In the genomic region with DNA sequence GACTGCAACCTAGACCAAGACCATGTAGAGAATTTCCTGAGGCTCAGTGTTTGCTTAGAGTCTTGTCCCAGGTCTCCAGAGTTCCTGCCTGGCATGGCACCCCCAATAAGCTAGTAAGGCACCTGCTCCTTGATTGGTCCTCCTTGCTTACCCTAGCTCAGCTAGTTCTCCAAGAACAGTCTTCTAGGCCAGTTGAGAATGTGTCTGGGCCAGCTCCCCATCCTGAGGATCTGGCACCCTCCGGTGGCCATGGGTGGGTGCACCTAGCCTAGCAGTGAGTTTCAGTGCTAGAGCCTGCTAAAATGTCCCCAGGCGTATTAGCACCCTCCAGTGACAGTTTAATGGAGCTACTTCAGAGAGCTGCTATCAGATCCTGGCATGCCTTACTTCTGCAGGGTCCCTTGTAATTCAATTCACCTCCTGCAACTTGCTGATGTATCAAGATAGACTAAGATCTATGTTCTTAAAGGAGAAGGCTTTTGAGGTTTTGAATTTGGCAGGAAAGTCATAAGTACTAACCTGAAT, we compare ENCODE assay signal across 8 cellular contexts.
DNase-seq lines count a peak whose midpoint lies in the region; ATAC-seq lines count a peak whose summit lies in the region.

No MANE protein-coding gene starts in this region.

- ATAC-seq in GM19455 (IDR thresholded peaks at IDR 0.05; ENCODE audit: unreplicated experiment) (peak; percentile 94), HG03457 (IDR thresholded peaks at IDR 0.05; ENCODE audit: unreplicated experiment) (peak; percentile 94)

- DNase-seq in DMS79 (lab: John Stamatoyannopoulos, UW) (peak; percentile 55), NCI-H82 treated with DMSO at 0.1 percent for 48 hours (lab: John Stamatoyannopoulos, UW; ENCODE audit: unreplicated experiment) (peak; percentile 72), fibroblast of the conjunctiva (ENCODE audit: low read depth) (peak; percentile 49), medulla oblongata (ENCODE audit: extremely low spot score) (no peak)
- DNase-seq in activated CD8-positive, alpha-beta memory T cell treated with anti-CD3 and anti-CD28 coated beads for 24 hours, result peak; percentile 63
- peak; percentile 1 to 44 for DNase-seq in stimulated activated CD4-positive, alpha-beta T cell treated with anti-CD3 and anti-CD28 coated beads, Interleukin-12 subunit alpha, Interleukin-12 subunit beta, amount 100 ng/mL, for 24 hours (ENCODE audit: low read depth in 2 of 2)
